1 cellular context compared by ENCODE assay signal in genomic region chr20:20821496-20822260, GRCh38.
TF ChIP-seq lines count a peak whose summit lies in the region.

No MANE protein-coding gene starts in this region.

TF ChIP-seq in H1, 55 proteins besides CTCF, POLR2A, EP300 and RAD21 (continued from another document):
- no peak for TF ChIP-seq RNF2 (IDR thresholded peaks at IDR 0.05; ENCODE audit: borderline replicate concordance, low read depth, low read length, missing control alignments, poor library complexity, severe bottlenecking)
- peak; percentile 94 for TF ChIP-seq E2F6 (IDR thresholded peaks at IDR 0.05)
